ENCODE assay signal across 18 cellular contexts in the genomic region with DNA sequence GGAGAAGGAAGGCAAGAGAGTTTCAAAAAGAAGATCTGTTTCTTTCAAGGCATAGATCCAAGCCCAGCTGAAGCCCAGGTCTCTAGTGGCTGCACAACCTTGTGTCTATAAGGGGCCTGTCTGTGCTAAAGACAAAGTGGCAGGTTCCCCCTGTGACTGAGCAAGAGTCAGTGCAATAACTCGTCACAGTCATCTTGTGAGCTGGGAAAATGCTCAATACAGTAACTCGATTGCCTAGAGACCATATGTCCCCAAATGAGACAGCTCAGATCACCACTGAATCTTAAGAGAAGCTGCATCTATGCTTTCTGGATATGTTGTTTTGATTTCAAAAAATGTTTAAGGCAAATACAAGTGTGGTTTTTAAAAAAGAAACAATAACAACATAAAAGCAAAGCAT. TPM values are rescaled to one million over a fixed set of nuclear protein-coding genes. Genes with fewer than 3 reads are reported as not detected.
DNase-seq lines count a peak whose midpoint lies in the region; ATAC-seq and TF ChIP-seq lines count a peak whose summit lies in the region.
"Had no signal": no experiment of that assay in that cellular context is flagged by ENCODE, and none has a peak within 500 bp of the region (broad histone marks: within the 10 kb centered on the region; RNA-seq: fewer than 3 reads in every experiment).

No MANE protein-coding gene starts in this region.

- H3K27ac Mint-ChIP-seq in glutamatergic neuron (ENCODE audit: unreplicated experiment) = peak overlapping the region; percentile 23
- H3K27ac Mint-ChIP-seq: B cell had no signal

- H3K4me1 Mint-ChIP-seq in glutamatergic neuron (ENCODE audit: low read depth, unreplicated experiment) = peaks cover 9% of the 10 kb centered on the region
- H3K4me1 Mint-ChIP-seq: B cell, H9 had no signal

- DNase-seq in heart right ventricle = no peak
- DNase-seq in right atrium auricular region (ENCODE audit: low spot score) = no peak
- peak; percentile 89 for DNase-seq in SK-N-DZ (ENCODE audit: low spot score)
- DNase-seq in glutamatergic neuron = no peak
- DNase-seq in retina = peak; percentile 23
- DNase-seq in caudate nucleus (lab: John Stamatoyannopoulos, UW) = no peak
- DNase-seq: CD4-positive, CD25-positive, alpha-beta regulatory T cell; CD8-positive, alpha-beta memory T cell; COR-L47; DMS 273 treated with DMSO at 0.1 percent for 48 hours; DMS53; DND-41; EL; H9; IMR-90 had no signal

- no peaks in the 10 kb centered on the region for H3K36me3 Mint-ChIP-seq in glutamatergic neuron (ENCODE audit: unreplicated experiment)

- TF ChIP-seq CTCF in heart right ventricle (IDR thresholded peaks at IDR 0.05) (no peak), right atrium auricular region (IDR thresholded peaks at IDR 0.05) (no peak), glutamatergic neuron (IDR thresholded peaks at IDR 0.05; ENCODE audit: partially characterized antibody, unreplicated experiment) (no peak)

- intact Hi-C loops in heart right ventricle (cut with DNase I) = no loop called here

- H3K4me3 ChIP-seq in heart right ventricle (no peak overlapping the region), right atrium auricular region (no peak overlapping the region)

- H3K9me3 ChIP-seq in heart right ventricle = no peaks in the 10 kb centered on the region
- no peaks in the 10 kb centered on the region for H3K9me3 ChIP-seq in right atrium auricular region

- H3K4me1 ChIP-seq in heart right ventricle = peaks cover 0 to 22% (median 4%) of the 10 kb centered on the region in 9 donors
- no peaks in the 10 kb centered on the region for H3K4me1 ChIP-seq in right atrium auricular region

- H3K27me3 Mint-ChIP-seq in glutamatergic neuron (ENCODE audit: unreplicated experiment) = no peaks in the 10 kb centered on the region
- H3K27me3 Mint-ChIP-seq: CD4-positive, CD25-positive, alpha-beta regulatory T cell had no signal

- H3K36me3 ChIP-seq in heart right ventricle = no peaks in the 10 kb centered on the region
- H3K36me3 ChIP-seq in right atrium auricular region = no peaks in the 10 kb centered on the region

- no peak for ATAC-seq in heart right ventricle
- ATAC-seq in GM19467 (IDR thresholded peaks at IDR 0.05; ENCODE audit: unreplicated experiment) = no peak

- 73 to 84% methylated on average over 2 of the region's 2 CpGs for WGBS in heart right ventricle, 2 donors

- no peak overlapping the region for H3K4me3 Mint-ChIP-seq in glutamatergic neuron (ENCODE audit: unreplicated experiment)
- H3K4me3 Mint-ChIP-seq: B cell; CD4-positive, CD25-positive, alpha-beta regulatory T cell; CD8-positive, alpha-beta memory T cell; H9 had no signal

- H3K27me3 ChIP-seq in heart right ventricle (no peaks in the 10 kb centered on the region), right atrium auricular region (no peaks in the 10 kb centered on the region)

- peak overlapping the region in 6 of 10 donors; percentile 21 to 66 (median 34) for H3K27ac ChIP-seq in heart right ventricle
- H3K27ac ChIP-seq in right atrium auricular region = no peak overlapping the region
- H3K27ac ChIP-seq in caudate nucleus (ENCODE audit: low read depth, low read length) = no peak overlapping the region

- H3K9me3 Mint-ChIP-seq in glutamatergic neuron (ENCODE audit: unreplicated experiment) = peaks cover 3% of the 10 kb centered on the region
- H3K9me3 Mint-ChIP-seq: CD8-positive, alpha-beta memory T cell had no signal

RNA-seq across cellular contexts. Expression of gene ST8SIA1, which starts 24.2 kb away (rescaled TPM):
- total RNA-seq in heart right ventricle (1 to 10 TPM; 1.0 to 4.9 (median 2.0) TPM), right atrium auricular region (1 to 10 TPM; 3.3 to 5.0 TPM), glutamatergic neuron (ENCODE audit: unreplicated experiment) (22.0 TPM)
- 1 to 10 TPM in 1 of 2 donors, under 1 TPM in 1; 0.93 to 1.3 TPM for polyA plus RNA-seq in heart right ventricle
- polyA plus RNA-seq in SK-N-DZ (2014; cell fraction: cytosol; rRNA removed) = 46.8 and 53.2 TPM in 2 replicates
- 79.5 and 84.9 TPM in 2 replicates for polyA plus RNA-seq in SK-N-DZ (2014; cell fraction: nucleus; rRNA removed)
- total RNA-seq: A172, H9, IMR-90 had no signal
- polyA plus RNA-seq: IMR-90 had no signal

Comparison
In these comparisons a context has a peak if more than half of its experiments do, and no peak if none do; other contexts are left out.
1. H3K27ac ChIP-seq: peak in heart right ventricle (6 of 10); none in right atrium auricular region (0 of 2) and caudate nucleus (single experiment).
2. DNase-seq: peak in SK-N-DZ (single experiment) and retina (single experiment); none in heart right ventricle (0 of 2), right atrium auricular region (single experiment), glutamatergic neuron (single experiment) and caudate nucleus (0 of 61).